9 cellular contexts compared by ENCODE assay signal in the genomic region with DNA sequence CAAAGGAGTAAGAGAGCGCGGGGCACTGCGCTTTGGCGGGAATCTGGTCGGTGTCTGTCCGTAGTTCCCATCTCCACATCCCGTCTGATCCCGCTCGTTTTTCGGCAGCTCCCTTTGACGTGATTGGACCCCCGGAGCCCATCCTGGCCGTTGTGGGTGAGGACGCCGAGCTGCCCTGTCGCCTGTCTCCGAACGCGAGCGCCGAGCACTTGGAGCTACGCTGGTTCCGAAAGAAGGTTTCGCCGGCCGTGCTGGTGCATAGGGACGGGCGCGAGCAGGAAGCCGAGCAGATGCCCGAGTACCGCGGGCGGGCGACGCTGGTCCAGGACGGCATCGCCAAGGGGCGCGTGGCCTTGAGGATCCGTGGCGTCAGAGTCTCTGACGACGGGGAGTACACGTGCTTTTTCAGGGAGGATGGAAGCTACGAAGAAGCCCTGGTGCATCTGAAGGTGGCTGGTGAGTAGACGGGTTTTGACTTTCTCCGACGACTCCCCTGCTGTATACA. TPM values are rescaled to one million over a fixed set of nuclear protein-coding genes. Genes with fewer than 3 reads are reported as not detected.
DNase-seq lines count a peak whose midpoint lies in the region; ATAC-seq and TF ChIP-seq lines count a peak whose summit lies in the region.
"Had no signal": no experiment of that assay in that cellular context is flagged by ENCODE, and none has a peak within 500 bp of the region (broad histone marks: within the 10 kb centered on the region; RNA-seq: fewer than 3 reads in every experiment).

No MANE protein-coding gene starts in this region.

- peak overlapping the region; percentile 61; the same call in 1 of the 2 replicates for H3K4me2 ChIP-seq in BLaER1

- H3K36me3 Mint-ChIP-seq in activated naive CD4-positive, alpha-beta T cell treated with anti-CD3 and anti-CD28 coated beads for 36 hours (ENCODE audit: low read depth), result no peaks in the 10 kb centered on the region

- peak; percentile 72 for ATAC-seq in right cardiac atrium
- no peak for ATAC-seq in GM18867 (IDR thresholded peaks at IDR 0.05; ENCODE audit: unreplicated experiment)

- H3K9me3 ChIP-seq in BLaER1 (no peaks in the 10 kb centered on the region), right cardiac atrium (ENCODE audit: control insufficient read depth, low read length) (no peaks in the 10 kb centered on the region)

- intact Hi-C loops in activated naive CD4-positive, alpha-beta T cell treated with anti-CD3 and anti-CD28 coated beads for 36 hours (cut with micrococcal nuclease), result no loop called here
- intact Hi-C loops in right cardiac atrium (cut with DNase I), result no loop called here

- H3K27me3 ChIP-seq in BLaER1 (no peaks in the 10 kb centered on the region), right cardiac atrium (ENCODE audit: control insufficient read depth, insufficient read depth) (no peaks in the 10 kb centered on the region)

- H3K9ac ChIP-seq in BLaER1, result no peak overlapping the region

- peaks cover 17% of the 10 kb centered on the region for H3K4me1 Mint-ChIP-seq in activated naive CD4-positive, alpha-beta T cell treated with anti-CD3 and anti-CD28 coated beads for 36 hours (ENCODE audit: low read depth)

- H3K4me1 ChIP-seq in BLaER1, result peaks cover 26% of the 10 kb centered on the region
- peaks cover 5% of the 10 kb centered on the region for H3K4me1 ChIP-seq in right cardiac atrium (ENCODE audit: control insufficient read depth, insufficient read depth, low read length)

- WGBS in right cardiac atrium, result 6% methylated on average over 49 of the region's 49 CpGs

- peak overlapping the region; percentile 73 for H3K4me3 Mint-ChIP-seq in activated naive CD4-positive, alpha-beta T cell treated with anti-CD3 and anti-CD28 coated beads for 36 hours

- peak; percentile 52 for DNase-seq in NCI-H345 (lab: John Stamatoyannopoulos, UW)
- DNase-seq in activated naive CD4-positive, alpha-beta T cell treated with anti-CD3 and anti-CD28 coated beads for 36 hours, result peak; percentile 56
- DNase-seq in right cardiac atrium, result peak; percentile 30 to 73 (median 69)
- DNase-seq in skeletal muscle cell (ENCODE audit: low read depth), result no peak
- no peak for DNase-seq in HEK293T (ENCODE audit: extremely low spot score)
- no peak for DNase-seq in midbrain (lab: John Stamatoyannopoulos, UW)

- H3K9me3 Mint-ChIP-seq in activated naive CD4-positive, alpha-beta T cell treated with anti-CD3 and anti-CD28 coated beads for 36 hours, result no peaks in the 10 kb centered on the region

- no peak overlapping the region for H3K27ac ChIP-seq in BLaER1
- no peak overlapping the region for H3K27ac ChIP-seq in right cardiac atrium (ENCODE audit: low read length)

- no peaks in the 10 kb centered on the region for H4K20me1 ChIP-seq in BLaER1

- no peak overlapping the region for H3K4me3 ChIP-seq in BLaER1
- peak overlapping the region; percentile 30 for H3K4me3 ChIP-seq in right cardiac atrium (ENCODE audit: low read length)
- H3K4me3 ChIP-seq in skeletal muscle cell (ENCODE audit: low read depth, low read length), result peak overlapping the region; percentile 35

- no peak overlapping the region for H3K27ac Mint-ChIP-seq in activated naive CD4-positive, alpha-beta T cell treated with anti-CD3 and anti-CD28 coated beads for 36 hours

- peaks cover 32% of the 10 kb centered on the region for H3K27me3 Mint-ChIP-seq in activated naive CD4-positive, alpha-beta T cell treated with anti-CD3 and anti-CD28 coated beads for 36 hours (ENCODE audit: low read depth)

- H3K36me3 ChIP-seq in BLaER1, result no peaks in the 10 kb centered on the region

- CTCF ChIA-PET in activated naive CD4-positive, alpha-beta T cell treated with anti-CD3 and anti-CD28 coated beads for 36 hours (lab: Charles Lee), result interaction anchor here (0.7 to 2.1 kb wide), 5 partner anchors 10 to 81 kb away, joined by 3 to 6 read pairs (median 4); no protein-coding TSS in a partner anchor
- CTCF ChIA-PET in HEK293T (lab: Yijun Ruan, JAX), result no interaction called here

- POLR2A ChIA-PET in HEK293T (lab: Yijun Ruan, JAX), result interaction anchor here (1.4 kb wide), 1 partner anchor 28 kb away, joined by 4 read pairs; no protein-coding TSS in a partner anchor

TF ChIP-seq in HEK293T, 16 proteins besides CTCF, POLR2A, EP300 and RAD21:
- TF ChIP-seq FOXK2 (IDR thresholded peaks at IDR 0.05) (no peak), SP1 (IDR thresholded peaks at IDR 0.05) (no peak), ZNF384 (IDR thresholded peaks at IDR 0.05) (no peak), TARDBP (IDR thresholded peaks at IDR 0.05) (no peak), PKNOX1 (IDR thresholded peaks at IDR 0.05) (no peak), LEF1 (IDR thresholded peaks at IDR 0.05; ENCODE audit: borderline replicate concordance) (no peak), L3MBTL2 (conservative IDR thresholded peaks at IDR 0.05) (no peak), FOXA1 (IDR thresholded peaks at IDR 0.05) (no peak), FOXM1 (IDR thresholded peaks at IDR 0.05; ENCODE audit: borderline replicate concordance) (no peak), CTBP1 (IDR thresholded peaks at IDR 0.05; ENCODE audit: borderline replicate concordance) (no peak), ELF4 (IDR thresholded peaks at IDR 0.05) (no peak), HDGF (IDR thresholded peaks at IDR 0.05; ENCODE audit: borderline replicate concordance) (no peak), SUZ12 (IDR thresholded peaks at IDR 0.05) (no peak), BHLHE40 (IDR thresholded peaks at IDR 0.05; ENCODE audit: borderline replicate concordance) (no peak), NFRKB (IDR thresholded peaks at IDR 0.05) (no peak), ARNT (IDR thresholded peaks at IDR 0.05) (no peak)

RNA-seq across cellular contexts. Expression of gene BTN1A1, which starts 1.4 kb away (rescaled TPM):
- total RNA-seq in activated naive CD4-positive, alpha-beta T cell treated with anti-CD3 and anti-CD28 coated beads for 36 hours, result under 1 TPM; 0.07 to 0.10 TPM
- total RNA-seq in right cardiac atrium, result not detected
- not detected for polyA plus RNA-seq in right cardiac atrium
- total RNA-seq: dermis microvascular lymphatic vessel endothelial cell had no signal

RNA-seq across cellular contexts. Expression of gene HMGN4, which starts 36.6 kb away (rescaled TPM):
- total RNA-seq in activated naive CD4-positive, alpha-beta T cell treated with anti-CD3 and anti-CD28 coated beads for 36 hours, result 10 to 100 TPM; 70.4 to 73.2 TPM
- 10 to 100 TPM; 34.6 to 42.9 (median 35.9) TPM for total RNA-seq in right cardiac atrium
- polyA plus RNA-seq in right cardiac atrium, result 20.1 TPM

RNA-seq across cellular contexts. Expression of gene BTN2A1, which starts 43.8 kb away (rescaled TPM):
- total RNA-seq in activated naive CD4-positive, alpha-beta T cell treated with anti-CD3 and anti-CD28 coated beads for 36 hours, result 10 to 100 TPM; 16.0 TPM
- 10 to 100 TPM; 17.1 to 26.3 (median 21.1) TPM for total RNA-seq in right cardiac atrium
- polyA plus RNA-seq in right cardiac atrium, result 10.9 TPM

Comparison
In these comparisons a context has a peak if more than half of its experiments do, and no peak if none do; other contexts are left out.
1. DNase-seq: peak in NCI-H345 (single experiment), activated naive CD4-positive, alpha-beta T cell treated with anti-CD3 and anti-CD28 coated beads for 36 hours (single experiment) and right cardiac atrium (3 of 3); none in skeletal muscle cell (single experiment), HEK293T (single experiment) and midbrain (single experiment).